7 cellular contexts compared by ENCODE assay signal in genomic region chr1:149812893-149813801, GRCh38. TPM values are rescaled to one million over a fixed set of nuclear protein-coding genes. Genes with fewer than 3 reads are reported as not detected.
DNase-seq lines count a peak whose midpoint lies in the region; ATAC-seq and TF ChIP-seq lines count a peak whose summit lies in the region.
"Not testable (repeated sequence)": the region's sequence is repeated elsewhere in the genome, so short reads cannot be mapped to it uniquely, and the experiment has no call there.

No MANE protein-coding gene starts in this region.

- in situ Hi-C loops in mammary epithelial cell (cut with MboI; ENCODE audit: low sequenced_read_pairs in 2 of 2) = not testable (repeated sequence)

- WGBS in mammary epithelial cell (ENCODE audit: low coverage, missing lambda C conversion rate) = 6% methylated on average over 3 of the region's 62 CpGs

- not testable (repeated sequence) for H4K20me1 ChIP-seq in mammary epithelial cell (ENCODE audit: insufficient read depth, low read length)

- not testable (repeated sequence) for H3K36me3 ChIP-seq in mammary epithelial cell (ENCODE audit: insufficient read depth, low read length); iPS-18a (ENCODE audit: control insufficient read depth, low read depth, low read length)

- intact Hi-C loops in mammary epithelial cell (cut with micrococcal nuclease) = not testable (repeated sequence)

- not testable (repeated sequence) for H3K9me3 ChIP-seq in mammary epithelial cell (replicated peaks; ENCODE audit: insufficient read depth, low read length); iPS-18a (ENCODE audit: control insufficient read depth, low read depth, low read length)

- peak overlapping the region; percentile 39 for H2AFZ ChIP-seq in mammary epithelial cell (ENCODE audit: low read depth, low read length)

- TF ChIP-seq CTCF in WI38 (IDR thresholded peaks at IDR 0.05; ENCODE audit: low read depth, low read length); mammary epithelial cell (conservative IDR thresholded peaks at IDR 0.05 in 1 of 2, IDR thresholded peaks at IDR 0.05 in 1 of 2; ENCODE audit: extremely low read depth in 1 of 2, insufficient read depth in 1 of 2, low read depth in 1 of 2, low read length in 2 of 2): not testable (repeated sequence)

- dilution Hi-C loops in mammary epithelial cell (cut with HindIII; ENCODE audit: low sequenced_read_pairs) = not testable (repeated sequence)

- peak; percentile 31 for ATAC-seq in GM18858 (IDR thresholded peaks at IDR 0.05; ENCODE audit: unreplicated experiment)
- ATAC-seq in HG03432 (IDR thresholded peaks at IDR 0.05; ENCODE audit: unreplicated experiment) = peak; percentile 32

- not testable (repeated sequence) for H3K9ac ChIP-seq in mammary epithelial cell (ENCODE audit: insufficient read depth, low read length)
- H3K9ac ChIP-seq in iPS-18a (ENCODE audit: low read length) = peak overlapping the region; percentile 71

- H3K4me3 ChIP-seq in WI38 (ENCODE audit: low read depth, low read length) (peak overlapping the region; percentile 48), mammary epithelial cell (replicated peaks in 1 of 3; ENCODE audit: insufficient read depth in 1 of 3, low read depth in 2 of 3, low read length in 3 of 3) (peak overlapping the region in 2 of 3 experiments; percentile 32 to 39), iPS-18a (ENCODE audit: low read length) (peak overlapping the region; percentile 64)

- peak; percentile 82 for DNase-seq in NCI-H510A treated with DMSO at 0.1 percent for 48 hours (lab: John Stamatoyannopoulos, UW)
- DNase-seq in mammary epithelial cell = peak; percentile 48
- peak; percentile 85 for DNase-seq in renal cortical epithelial cell (ENCODE audit: low read depth)

- CTCF ChIA-PET in mammary epithelial cell (lab: Charles Lee; ENCODE audit: low non-redundant PET) = not testable (repeated sequence)

- not testable (repeated sequence) for H3K27me3 ChIP-seq in mammary epithelial cell (ENCODE audit: insufficient read depth, low read length); iPS-18a (ENCODE audit: control insufficient read depth, insufficient read depth, low read length)

- not testable (repeated sequence) for H3K79me2 ChIP-seq in mammary epithelial cell (ENCODE audit: insufficient read depth, low read length)

- TSS peak; percentile 26 for BruUV-seq in mammary epithelial cell (replicated peaks; lab: Mats Ljungman, UMichigan)

- H3K27ac ChIP-seq in mammary epithelial cell (ENCODE audit: insufficient read depth, low read depth, low read length) = peak overlapping the region; percentile 22
- peak overlapping the region; percentile 39 for H3K27ac ChIP-seq in iPS-18a (ENCODE audit: low read length)

- not testable (repeated sequence) for H3K4me1 ChIP-seq in mammary epithelial cell (ENCODE audit: insufficient read depth, low read length); iPS-18a (ENCODE audit: control insufficient read depth, low read depth, low read length)

- peak overlapping the region; percentile 63 for H3K4me2 ChIP-seq in mammary epithelial cell (ENCODE audit: insufficient read depth, low read depth, low read length)

RNA-seq across cellular contexts. Expression of gene FCGR1A, which starts 30.7 kb away (rescaled TPM):
- not detected for total RNA-seq in mammary epithelial cell
- not detected for polyA plus RNA-seq in mammary epithelial cell
- not detected for polyA minus RNA-seq in mammary epithelial cell
- not detected in 2 replicates for total RNA-seq in renal cortical epithelial cell

Comparison
In these comparisons a context has a peak if more than half of its experiments do, and no peak if none do; other contexts are left out.
1. Peak in every context shown above with its lines: DNase-seq, ATAC-seq, H3K4me3 ChIP-seq and H3K27ac ChIP-seq.